Comparison of ENCODE assay signal across 11 cellular contexts in the genomic region with DNA sequence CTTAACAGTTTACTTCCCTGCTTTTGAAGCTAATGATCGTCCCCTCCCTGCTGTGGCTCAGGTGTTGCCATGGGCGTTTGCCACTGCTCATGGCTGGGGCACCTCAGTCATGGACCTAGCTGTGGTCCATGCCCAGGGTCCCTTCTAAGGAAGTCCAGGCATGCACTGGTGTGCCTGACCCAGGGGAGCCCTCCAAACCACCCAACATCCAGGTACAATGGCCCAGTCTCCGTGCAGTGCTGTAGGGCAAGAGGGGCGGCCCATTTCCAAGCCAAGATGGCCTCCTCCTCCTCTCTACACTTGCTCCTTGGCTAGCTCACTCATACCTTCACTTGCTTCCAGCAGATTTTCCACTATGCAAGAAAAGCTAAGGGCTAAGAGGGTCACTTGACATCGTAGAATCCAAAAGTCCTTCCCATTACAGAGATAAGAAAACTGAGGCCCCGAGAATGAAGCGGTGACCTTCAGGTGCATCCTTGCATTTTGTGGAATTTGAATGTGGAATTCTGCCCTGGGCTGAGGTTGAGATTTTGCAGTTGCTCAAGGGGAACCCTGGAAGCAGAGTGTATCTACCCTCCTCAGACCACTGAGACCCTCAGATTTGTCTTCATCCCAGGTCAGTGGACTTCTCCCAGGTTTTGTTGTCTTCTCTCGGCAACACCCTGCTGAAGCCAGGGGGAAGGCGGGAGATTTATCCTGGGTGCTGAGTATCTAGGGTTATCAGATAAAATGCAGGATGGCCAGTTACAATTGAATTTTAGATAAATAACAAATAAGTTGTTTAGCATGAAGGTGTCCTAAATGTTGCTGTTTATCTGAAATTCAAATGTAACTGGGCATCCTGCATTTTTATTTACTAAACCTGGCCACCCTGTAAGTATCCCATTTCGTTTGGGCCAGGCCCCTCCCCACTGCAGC. TPM values are rescaled to one million over a fixed set of nuclear protein-coding genes. Genes with fewer than 3 reads are reported as not detected.
A peak's percentile ranks its signal among the peaks of the same experiment; 100 is the strongest.
DNase-seq lines count a peak whose midpoint lies in the region; ATAC-seq and TF ChIP-seq lines count a peak whose summit lies in the region.
"Had no signal": no experiment of that assay in that cellular context is flagged by ENCODE, and none has a peak within 500 bp of the region (broad histone marks: within the 10 kb centered on the region; RNA-seq: fewer than 3 reads in every experiment).

No MANE protein-coding gene starts in this region.

- H3K4me1 ChIP-seq in SJCRH30: peaks cover 26% of the 10 kb centered on the region
- peaks cover 36% of the 10 kb centered on the region in 2 donors for H3K4me1 ChIP-seq in duodenal mucosa (ENCODE audit: control insufficient read depth in 1 of 2, insufficient read depth in 2 of 2, low read length in 2 of 2)
- H3K4me1 ChIP-seq in spleen: peaks cover 33 to 65% (median 54%) of the 10 kb centered on the region in 6 donors

- H3K36me3 ChIP-seq in SJCRH30 (no peaks in the 10 kb centered on the region), duodenal mucosa (ENCODE audit: control insufficient read depth in 1 of 2, insufficient read depth in 2 of 2, low read length in 2 of 2) (no peaks in the 10 kb centered on the region), spleen (no peaks in the 10 kb centered on the region)

- 75 to 82% (median 78%) methylated on average over 10 of the region's 10 CpGs for WGBS in spleen, 5 donors

- intact Hi-C loops in cardiac septum (cut with DNase I): no loop called here
- intact Hi-C loops in Right ventricle myocardium inferior (cut with DNase I): no loop called here
- intact Hi-C loops in spleen (cut with DNase I; ENCODE audit: low total_unique reads): no loop called here

- H3K4me3 ChIP-seq in SJCRH30 (no peak overlapping the region), duodenal mucosa (ENCODE audit: low read depth in 1 of 2, low read length in 2 of 2) (no peak overlapping the region), spleen (no peak overlapping the region), foreskin fibroblast (ENCODE audit: low read depth in 1 of 2, low read length in 2 of 2) (no peak overlapping the region)

- DNase-seq in cardiac septum (ENCODE audit: low spot score): peak; percentile 15
- DNase-seq in Right ventricle myocardium inferior (ENCODE audit: missing footprints): no peak
- DNase-seq in SJCRH30: no peak
- DNase-seq in spleen: peak; percentile 64
- no peak for DNase-seq in foreskin fibroblast
- no peak for DNase-seq in HK-2 (ENCODE audit: unreplicated experiment)
- DNase-seq: AML-193, NCI-H187 treated with DMSO at 0.1 percent for 48 hours had no signal

- H3K9ac ChIP-seq in duodenal mucosa (ENCODE audit: low read depth in 1 of 2, low read length in 2 of 2): no peak overlapping the region

- TF ChIP-seq POLR2A in spleen (IDR thresholded peaks at IDR 0.05): no peak

- H3K27me3 ChIP-seq in SJCRH30 (no peaks in the 10 kb centered on the region), duodenal mucosa (ENCODE audit: control insufficient read depth in 1 of 2, insufficient read depth in 2 of 2, low read length in 2 of 2) (no peaks in the 10 kb centered on the region), spleen (replicated peaks in 1 of 7) (no peaks in the 10 kb centered on the region)

- TF ChIP-seq CTCF in spleen (IDR thresholded peaks at IDR 0.05 in 8 of 11, conservative IDR thresholded peaks at IDR 0.05 in 3 of 11) (no peak), foreskin fibroblast (IDR thresholded peaks at IDR 0.05; ENCODE audit: low read depth, low read length) (no peak)

- no peak for ATAC-seq in Right ventricle myocardium inferior
- no peak for ATAC-seq in GM18517 (IDR thresholded peaks at IDR 0.05; ENCODE audit: unreplicated experiment)
- ATAC-seq: HCT116 had no signal

- H3K27ac ChIP-seq in SJCRH30: peak overlapping the region; percentile 24
- H3K27ac ChIP-seq in duodenal mucosa (ENCODE audit: low read depth, low read length): peak overlapping the region; percentile 0
- peak overlapping the region in 5 of 8 donors; percentile 81 to 94 (median 91) for H3K27ac ChIP-seq in spleen

- H3K9me3 ChIP-seq in SJCRH30 (replicated peaks): no peaks in the 10 kb centered on the region
- no peaks in the 10 kb centered on the region for H3K9me3 ChIP-seq in duodenal mucosa (ENCODE audit: control insufficient read depth in 1 of 2, low read length in 2 of 2)
- H3K9me3 ChIP-seq in spleen: no peaks in the 10 kb centered on the region

RNA-seq across cellular contexts. Expression of a gene that starts 42.7 kb away (rescaled TPM):
- 2.3 TPM for total RNA-seq in cardiac septum
- total RNA-seq in Right ventricle myocardium inferior: 7.9 TPM
- total RNA-seq in SJCRH30 (2014; rRNA removed; shearing (Covaris generic)): not detected in 2 replicates
- 100 to 1,000 TPM; 200 to 426 (median 316) TPM for total RNA-seq in spleen
- 100 to 1,000 TPM in 1 of 3 donors, 10 to 100 TPM in 2; 63.4 to 121 (median 84.2) TPM for polyA plus RNA-seq in spleen

Comparison
In these comparisons a context has a peak if more than half of its experiments do, and no peak if none do; other contexts are left out.
1. DNase-seq: peak in cardiac septum (single experiment) and spleen (single experiment); none in Right ventricle myocardium inferior (single experiment), SJCRH30 (0 of 2), foreskin fibroblast (0 of 2) and HK-2 (single experiment).
2. H3K27ac ChIP-seq: peak in every context shown above with its lines; median percentile 91 in spleen; 24 in SJCRH30; 0 in duodenal mucosa.
3. RNA of a gene that starts 42.7 kb away (total RNA-seq): 200 to 426 TPM in spleen; 7.9 TPM in Right ventricle myocardium inferior (single experiment), 2.3 TPM in cardiac septum (single experiment) and not detected in SJCRH30; every median in the first group is over 10 times any median in the second.